13 cellular contexts compared by ENCODE assay signal in the genomic region with DNA sequence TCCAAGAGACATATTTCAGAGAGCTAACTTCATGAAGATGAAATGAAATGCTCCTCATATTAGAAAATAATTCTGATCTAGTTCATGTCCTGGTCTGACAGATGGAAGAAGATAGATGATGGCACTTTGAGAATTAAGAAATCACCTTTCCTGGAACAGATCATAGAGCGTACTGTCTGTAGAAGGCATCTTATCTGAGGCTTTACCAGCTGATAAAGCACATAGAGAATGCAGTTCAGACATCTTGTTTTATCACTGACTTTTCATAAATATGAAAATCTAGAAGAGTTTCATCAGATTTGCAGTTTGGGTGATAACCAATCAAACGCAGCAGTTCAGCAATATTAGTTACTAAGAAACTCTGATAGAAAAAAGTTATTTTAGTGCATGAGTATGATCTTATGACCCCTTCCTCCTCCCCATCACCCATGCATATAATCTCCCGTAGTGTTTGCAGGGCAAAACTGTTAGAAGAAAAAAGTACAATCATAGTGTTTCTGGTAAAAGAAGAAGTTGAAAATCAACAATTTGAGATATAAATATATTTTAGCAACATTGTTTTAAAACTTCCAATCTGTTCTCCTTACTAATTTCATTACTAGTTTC.
DNase-seq lines count a peak whose midpoint lies in the region; ATAC-seq and TF ChIP-seq lines count a peak whose summit lies in the region.
"Had no signal": no experiment of that assay in that cellular context is flagged by ENCODE, and none has a peak within 500 bp of the region (broad histone marks: within the 10 kb centered on the region; RNA-seq: fewer than 3 reads in every experiment).

No MANE protein-coding gene starts in this region.

- H3K27ac Mint-ChIP-seq in CD4-positive, alpha-beta memory T cell: no peak overlapping the region
- H3K27ac Mint-ChIP-seq: CD14-positive monocyte; CD8-positive, alpha-beta memory T cell had no signal

- H3K79me2 ChIP-seq in Karpas-422 (ENCODE audit: low read length) (no peaks in the 10 kb centered on the region), OCI-LY7 (ENCODE audit: insufficient read depth, low read depth, low read length) (no peaks in the 10 kb centered on the region)

- H2AFZ ChIP-seq in Karpas-422 (ENCODE audit: low read length) (peak overlapping the region; percentile 60), OCI-LY7 (ENCODE audit: low read length) (peak overlapping the region; percentile 68)

- no peak for ATAC-seq in right lobe of liver
- ATAC-seq: A549, HCT116 had no signal

- H4K20me1 ChIP-seq in Karpas-422 (ENCODE audit: insufficient read depth, low read depth, low read length) (no peaks in the 10 kb centered on the region), OCI-LY7 (ENCODE audit: insufficient read depth, low read length) (no peaks in the 10 kb centered on the region)

- no peak overlapping the region for H3K9ac ChIP-seq in Karpas-422 (ENCODE audit: low read length)

- no peaks in the 10 kb centered on the region for H3K4me1 Mint-ChIP-seq in CD4-positive, alpha-beta memory T cell
- H3K4me1 Mint-ChIP-seq: CD14-positive monocyte; CD8-positive, alpha-beta memory T cell had no signal

- no peaks in the 10 kb centered on the region for H3K36me3 Mint-ChIP-seq in CD4-positive, alpha-beta memory T cell
- H3K36me3 Mint-ChIP-seq: CD14-positive monocyte; CD8-positive, alpha-beta memory T cell had no signal

- H3K4me2 ChIP-seq in Karpas-422 (ENCODE audit: low read depth, low read length, poor library complexity, severe bottlenecking): no peak overlapping the region
- H3K4me2 ChIP-seq in OCI-LY7 (ENCODE audit: low read length): peak overlapping the region; percentile 2; the same call in 1 of the 2 replicates
- H3K4me2 ChIP-seq: A549 had no signal

- no peak for TF ChIP-seq POLR2A in right lobe of liver (IDR thresholded peaks at IDR 0.05)

- no peak overlapping the region for H3K4me3 Mint-ChIP-seq in CD4-positive, alpha-beta memory T cell
- H3K4me3 Mint-ChIP-seq: CD14-positive monocyte; CD8-positive, alpha-beta memory T cell had no signal

- peaks cover 5% of the 10 kb centered on the region for H3K4me1 ChIP-seq in Karpas-422 (ENCODE audit: low read length)
- peaks cover 22% of the 10 kb centered on the region for H3K4me1 ChIP-seq in OCI-LY7 (ENCODE audit: insufficient read depth, low read length, poor library complexity, severe bottlenecking)
- no peaks in the 10 kb centered on the region for H3K4me1 ChIP-seq in right lobe of liver
- no peaks in the 10 kb centered on the region for H3K4me1 ChIP-seq in CD4-positive, alpha-beta memory T cell (ENCODE audit: insufficient read depth, low read length)
- H3K4me1 ChIP-seq: Caco-2 had no signal

- peaks cover 0 to 14% (median 4%) of the 10 kb centered on the region in 8 donors for H3K9me3 Mint-ChIP-seq in CD4-positive, alpha-beta memory T cell

- CTCF ChIA-PET in OCI-LY7 (lab: Charles Lee; ENCODE audit: unreplicated experiment): no interaction called here
- CTCF ChIA-PET in CD4-positive, alpha-beta memory T cell (lab: Charles Lee; ENCODE audit: partially characterized antibody): no interaction called here

- intact Hi-C loops in OCI-LY7 (cut with micrococcal nuclease; ENCODE audit: unreplicated experiment): no loop called here
- intact Hi-C loops in right lobe of liver (cut with DNase I): no loop called here
- intact Hi-C loops in CD4-positive, alpha-beta memory T cell (cut with micrococcal nuclease): no loop called here

- no TSS peak for BruUV-seq in OCI-LY7 (replicated peaks; lab: Mats Ljungman, UMichigan)

- POLR2A ChIA-PET in OCI-LY7 (lab: Charles Lee): interaction anchor here (0.7 to 2.3 kb wide), 11 partner anchors 8 to 694 kb away, joined by 3 to 9 read pairs (median 3); no protein-coding TSS in a partner anchor
- POLR2A ChIA-PET in CD4-positive, alpha-beta memory T cell (lab: Charles Lee; ENCODE audit: partially characterized antibody): no interaction called here

- DNase-seq in Karpas-422: no peak
- DNase-seq in OCI-LY7 (ENCODE audit: low spot score): no peak
- DNase-seq in germinal center (ENCODE audit: low spot score): peak; percentile 6
- DNase-seq in right lobe of liver: no peak
- no peak for DNase-seq in CD4-positive, alpha-beta memory T cell
- DNase-seq in HCEC 1CT: no peak
- no peak for DNase-seq in NCI-H82 (lab: John Stamatoyannopoulos, UW)
- DNase-seq: Caco-2; CD8-positive, alpha-beta memory T cell; DND-41 had no signal

- H3K27me3 Mint-ChIP-seq in CD4-positive, alpha-beta memory T cell: no peaks in the 10 kb centered on the region
- H3K27me3 Mint-ChIP-seq: CD8-positive, alpha-beta memory T cell had no signal

- H3K27ac ChIP-seq in Karpas-422 (ENCODE audit: low read length): no peak overlapping the region
- H3K27ac ChIP-seq in OCI-LY7 (ENCODE audit: low read depth, low read length, poor library complexity, severe bottlenecking): no peak overlapping the region
- no peak overlapping the region for H3K27ac ChIP-seq in right lobe of liver
- no peak overlapping the region for H3K27ac ChIP-seq in CD4-positive, alpha-beta memory T cell (ENCODE audit: low read depth, low read length)
- H3K27ac ChIP-seq: A549 had no signal

- WGBS in right lobe of liver (ENCODE audit: insufficient coverage, low coverage, low lambda C conversion rate, missing lambda C conversion rate): 61% methylated on average over 3 of the region's 3 CpGs

- H3K36me3 ChIP-seq in Karpas-422 (ENCODE audit: insufficient read depth, low read length) (no peaks in the 10 kb centered on the region), OCI-LY7 (ENCODE audit: insufficient read depth, low read length) (no peaks in the 10 kb centered on the region; the same call in 1 of the 2 replicates), right lobe of liver (no peaks in the 10 kb centered on the region)
- no peaks in the 10 kb centered on the region for H3K36me3 ChIP-seq in CD4-positive, alpha-beta memory T cell (ENCODE audit: insufficient read depth, low read length)

- H3K9me3 ChIP-seq in Karpas-422 (ENCODE audit: low read length) (no peaks in the 10 kb centered on the region), OCI-LY7 (ENCODE audit: low read length) (peaks cover 12% of the 10 kb centered on the region; the same call in 1 of the 2 replicates), right lobe of liver (no peaks in the 10 kb centered on the region)
- H3K9me3 ChIP-seq in CD4-positive, alpha-beta memory T cell (ENCODE audit: control insufficient read depth in 1 of 2, low read length in 2 of 2): no peaks in the 10 kb centered on the region
- H3K9me3 ChIP-seq: A549, Caco-2 had no signal

- H3K4me3 ChIP-seq in Karpas-422 (ENCODE audit: low read length) (no peak overlapping the region), OCI-LY7 (ENCODE audit: low read depth, low read length, poor library complexity, severe bottlenecking) (no peak overlapping the region), right lobe of liver (no peak overlapping the region)
- no peak overlapping the region for H3K4me3 ChIP-seq in CD4-positive, alpha-beta memory T cell (ENCODE audit: low read length in 2 of 2)
- H3K4me3 ChIP-seq: A549 had no signal

- no peaks in the 10 kb centered on the region for H3K27me3 ChIP-seq in Karpas-422 (ENCODE audit: low read length)
- no peaks in the 10 kb centered on the region for H3K27me3 ChIP-seq in right lobe of liver
- H3K27me3 ChIP-seq in CD4-positive, alpha-beta memory T cell (ENCODE audit: insufficient read depth, low read length): no peaks in the 10 kb centered on the region

- TF ChIP-seq CTCF in OCI-LY7 (conservative IDR thresholded peaks at IDR 0.05; ENCODE audit: low read length) (no peak), right lobe of liver (IDR thresholded peaks at IDR 0.05) (no peak)

- no peaks in the 10 kb centered on the region for H3K9me2 ChIP-seq in Karpas-422 (replicated peaks; ENCODE audit: insufficient read depth, low read length)
- no peaks in the 10 kb centered on the region for H3K9me2 ChIP-seq in OCI-LY7 (ENCODE audit: insufficient read depth, low read length)
